23 cellular contexts compared by ENCODE assay signal in genomic region chr3:157793745-157794144, GRCh38.
"Had no signal": no experiment of that assay in that cellular context is flagged by ENCODE, and none has a peak within 500 bp of the region (broad histone marks: within the 10 kb centered on the region; RNA-seq: fewer than 3 reads in every experiment).

No MANE protein-coding gene starts in this region.

- H3K27me3 ChIP-seq: esophagus muscularis mucosa, heart left ventricle, left lung, neural progenitor cell, pancreas, right lobe of liver, spleen, testis, tibial nerve, upper lobe of right lung, vagina had no signal

- H3K9me3 ChIP-seq: esophagus muscularis mucosa, lower lobe of right lung, pancreas, right lobe of liver, testis, upper lobe of right lung, vagina had no signal

- ATAC-seq: effector memory CD8-positive, alpha-beta T cell; heart left ventricle; left lung; lower lobe of right lung; natural killer cell treated with Interleukin-12 subunit alpha and Interleukin-12 subunit beta and Interleukin-15 and Interleukin-18, amount 100 ng/mL, for 72 hours; pancreas; right lobe of liver; stimulated activated memory B cell treated with anti-CD40 and anti-IgM and Interleukin-4, amounts not matched to agents 10 μg/mL and 1 μg/mL and 100 μg/mL, for 72 hours; stimulated activated naive CD8-positive, alpha-beta T cell treated with anti-CD3 and anti-CD28 coated beads, Interleukin-15, amount 100 ng/mL, for 72 hours; upper lobe of right lung had no signal

- H2AFZ ChIP-seq: neural progenitor cell had no signal

- H3K4me1 ChIP-seq: heart left ventricle, left lung, lower lobe of right lung, neural progenitor cell, pancreas, right lobe of liver, spleen, testis, tibial nerve, upper lobe of right lung, vagina had no signal

- H3K4me2 ChIP-seq: neural progenitor cell had no signal

- H3K36me3 ChIP-seq: esophagus muscularis mucosa, heart left ventricle, left lung, lower lobe of right lung, neural progenitor cell, pancreas, right lobe of liver, spleen, tibial nerve, upper lobe of right lung, vagina had no signal

- DNase-seq: effector memory CD8-positive, alpha-beta T cell; heart left ventricle; islet precursor cell; left lung; lower lobe of right lung; midbrain; occipital lobe; pancreas; right lobe of liver; spleen; stimulated activated CD4-positive, alpha-beta T cell treated with anti-CD3 and anti-CD28 coated beads, Interleukin-15, amount 100 ng/mL, for 24 hours; stimulated activated CD4-positive, alpha-beta T cell treated with anti-CD3 and anti-CD28 coated beads, Interleukin-1b, Interleukin-23, amount 100 ng/mL, for 48 hours; stimulated activated CD4-positive, alpha-beta T cell treated with anti-CD3 and anti-CD28 coated beads, Interleukin-4, amount 100 ng/mL, for 24 hours; stimulated activated naive CD8-positive, alpha-beta T cell treated with anti-CD3 and anti-CD28 coated beads, Interleukin-15, amount 100 ng/mL, for 72 hours; testis; upper lobe of right lung had no signal

- H3K4me3 ChIP-seq: esophagus muscularis mucosa, heart left ventricle, left lung, lower lobe of right lung, neural progenitor cell, pancreas, right lobe of liver, spleen, testis, tibial nerve, upper lobe of right lung, vagina had no signal

- H3K9ac ChIP-seq: neural progenitor cell had no signal

- H3K27ac ChIP-seq: epithelial cell of prostate, esophagus muscularis mucosa, heart left ventricle, left lung, lower lobe of right lung, neural progenitor cell, pancreas, right lobe of liver, spleen, testis, tibial nerve, upper lobe of right lung, vagina had no signal
